Comparison of ENCODE assay signal across 25 cellular contexts in the genomic region with DNA sequence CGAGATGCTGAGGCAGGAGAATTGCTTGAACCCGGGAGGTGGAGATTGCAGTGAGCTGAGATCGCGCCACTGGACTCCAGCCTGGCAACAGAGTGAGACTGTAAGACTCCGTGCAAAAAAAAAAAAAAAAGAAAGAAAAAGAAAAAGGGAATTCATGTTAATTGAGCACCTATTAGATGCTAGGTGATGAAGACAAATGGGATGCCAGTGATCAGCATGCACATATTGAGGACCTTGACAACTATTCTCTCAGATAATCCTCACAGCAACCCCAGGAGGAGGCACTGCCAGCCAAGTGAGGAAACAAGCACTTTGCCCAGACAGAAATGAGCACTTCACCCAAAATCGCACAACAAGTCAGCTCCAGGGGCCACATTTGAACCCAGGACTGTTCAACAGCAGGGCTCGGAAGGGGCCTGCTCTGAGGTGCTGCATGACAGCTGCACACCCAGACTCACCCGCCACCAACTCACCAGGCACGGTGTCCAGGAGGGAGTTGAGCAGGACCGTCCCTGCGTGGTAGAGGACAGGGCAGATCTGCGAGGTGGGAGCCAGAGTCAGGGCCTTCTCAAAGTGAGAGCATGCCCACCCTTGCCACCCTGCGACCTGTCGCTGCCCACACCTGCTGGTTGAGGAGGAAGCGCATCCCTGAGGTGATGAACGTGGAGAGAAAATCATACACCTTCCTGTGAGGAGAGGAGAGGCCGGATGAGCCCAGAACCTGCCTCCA. TPM values are rescaled to one million over a fixed set of nuclear protein-coding genes. Genes with fewer than 3 reads are reported as not detected.
"Had no signal": no experiment of that assay in that cellular context is flagged by ENCODE, and none has a peak within 500 bp of the region (broad histone marks: within the 10 kb centered on the region; RNA-seq: fewer than 3 reads in every experiment).

No MANE protein-coding gene starts in this region.

- H3K4me1 ChIP-seq: pancreas, uterus had no signal

- FAIRE-seq: pancreas had no signal

- H3K27ac ChIP-seq: colonic mucosa, esophagus squamous epithelium, gastroesophageal sphincter, left lung, lower lobe of right lung, pancreas, tibial artery, upper lobe of left lung, uterus had no signal

- H3K27me3 ChIP-seq: colonic mucosa, esophagus squamous epithelium, pancreas, upper lobe of left lung, uterus had no signal

- H3K36me3 Mint-ChIP-seq: memory B cell, natural killer cell had no signal

- H3K4me3 ChIP-seq: colonic mucosa, esophagus squamous epithelium, gastroesophageal sphincter, left lung, lower lobe of right lung, pancreas, tibial artery, upper lobe of left lung, uterus had no signal

- DNase-seq: colonic mucosa; dermis blood vessel endothelial cell; esophagus squamous epithelium; foreskin fibroblast; glutamatergic neuron; islet precursor cell; lower lobe of right lung; natural killer cell; occipital lobe; right cardiac atrium; stimulated activated CD4-positive, alpha-beta T cell treated with anti-CD3 and anti-CD28 coated beads, Interleukin-4, amount 100 ng/mL, for 1 hour; stimulated activated CD8-positive, alpha-beta memory T cell treated with anti-CD3 and anti-CD28 coated beads, Interleukin-4, amount 100 ng/mL, for 48 hours; tibial artery; upper lobe of left lung had no signal

- H3K4me3 Mint-ChIP-seq: memory B cell; mesothelial cell of epicardium; natural killer cell; stimulated activated effector memory CD8-positive, alpha-beta T cell treated with anti-CD3 and anti-CD28 coated beads, Interleukin-12 subunit alpha, Interleukin-12 subunit beta, amount 100 ng/mL, for 72 hours; stimulated activated naive CD8-positive, alpha-beta T cell treated with anti-CD3 and anti-CD28 coated beads, Interleukin-15, Interleukin-2, amounts not matched to agents 100 ng/mL and 50 ng/mL, for 24 hours had no signal

- H3K9me3 Mint-ChIP-seq: memory B cell; mesothelial cell of epicardium; natural killer cell; neural crest cell; stimulated activated naive CD8-positive, alpha-beta T cell treated with anti-CD3 and anti-CD28 coated beads, Interleukin-15, Interleukin-2, amounts not matched to agents 100 ng/mL and 50 ng/mL, for 24 hours had no signal

- H3K27me3 Mint-ChIP-seq: stimulated activated naive CD8-positive, alpha-beta T cell treated with anti-CD3 and anti-CD28 coated beads, Interleukin-15, Interleukin-2, amounts not matched to agents 100 ng/mL and 50 ng/mL, for 24 hours had no signal

- H3K9me3 ChIP-seq: colonic mucosa, esophagus squamous epithelium, gastroesophageal sphincter, left lung, lower lobe of right lung, pancreas, tibial artery, upper lobe of left lung, uterus had no signal

- H3K36me3 ChIP-seq: colonic mucosa, uterus had no signal

- ATAC-seq: gastroesophageal sphincter; left lung; lower lobe of right lung; natural killer cell; pancreas; right cardiac atrium; stimulated activated effector memory CD8-positive, alpha-beta T cell treated with anti-CD3 and anti-CD28 coated beads, Interleukin-12 subunit alpha, Interleukin-12 subunit beta, amount 100 ng/mL, for 72 hours had no signal

- H3K27ac Mint-ChIP-seq: memory B cell; mesothelial cell of epicardium; natural killer cell; progenitor cell of endocrine pancreas; stimulated activated effector memory CD8-positive, alpha-beta T cell treated with anti-CD3 and anti-CD28 coated beads, Interleukin-12 subunit alpha, Interleukin-12 subunit beta, amount 100 ng/mL, for 72 hours; stimulated activated naive CD8-positive, alpha-beta T cell treated with anti-CD3 and anti-CD28 coated beads, Interleukin-15, Interleukin-2, amounts not matched to agents 100 ng/mL and 50 ng/mL, for 24 hours had no signal

RNA-seq across cellular contexts. Expression of gene SPATA25, which starts 20.0 kb away (rescaled TPM):
- total RNA-seq: epithelial cell of proximal tubule had no signal
